In the genomic region with DNA sequence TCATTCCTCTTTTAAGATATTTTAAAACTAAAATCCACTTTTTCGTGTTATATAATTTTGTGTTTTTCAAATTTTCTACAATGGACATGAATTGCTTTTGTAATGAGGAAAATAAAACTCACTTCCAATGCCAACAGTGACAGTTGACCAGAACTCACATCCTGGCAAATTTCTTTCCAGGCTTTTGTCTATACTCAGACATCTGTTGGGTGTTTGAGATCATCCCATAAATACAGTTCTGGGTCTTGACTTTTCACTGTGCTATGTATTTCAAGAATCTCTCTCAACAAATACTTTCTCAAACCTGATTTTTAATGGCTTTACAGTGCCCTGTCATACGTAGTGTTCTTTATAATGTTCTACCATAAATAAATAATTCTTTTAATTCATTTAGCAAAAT, we compare ENCODE assay signal across 2 cellular contexts.
TF ChIP-seq lines count a peak whose summit lies in the region.

No MANE protein-coding gene starts in this region.

TF ChIP-seq in SK-N-SH, 30 proteins besides CTCF, POLR2A, EP300 and RAD21 (continued from another document):
- TF ChIP-seq, protein P1, sequence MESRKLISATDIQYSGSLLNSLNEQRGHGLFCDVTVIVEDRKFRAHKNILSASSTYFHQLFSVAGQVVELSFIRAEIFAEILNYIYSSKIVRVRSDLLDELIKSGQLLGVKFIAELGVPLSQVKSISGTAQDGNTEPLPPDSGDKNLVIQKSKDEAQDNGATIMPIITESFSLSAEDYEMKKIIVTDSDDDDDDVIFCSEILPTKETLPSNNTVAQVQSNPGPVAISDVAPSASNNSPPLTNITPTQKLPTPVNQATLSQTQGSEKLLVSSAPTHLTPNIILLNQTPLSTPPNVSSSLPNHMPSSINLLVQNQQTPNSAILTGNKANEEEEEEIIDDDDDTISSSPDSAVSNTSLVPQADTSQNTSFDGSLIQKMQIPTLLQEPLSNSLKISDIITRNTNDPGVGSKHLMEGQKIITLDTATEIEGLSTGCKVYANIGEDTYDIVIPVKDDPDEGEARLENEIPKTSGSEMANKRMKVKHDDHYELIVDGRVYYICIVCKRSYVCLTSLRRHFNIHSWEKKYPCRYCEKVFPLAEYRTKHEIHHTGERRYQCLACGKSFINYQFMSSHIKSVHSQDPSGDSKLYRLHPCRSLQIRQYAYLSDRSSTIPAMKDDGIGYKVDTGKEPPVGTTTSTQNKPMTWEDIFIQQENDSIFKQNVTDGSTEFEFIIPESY (IDR thresholded peaks at IDR 0.05; ENCODE audit: borderline replicate concordance, low read depth) = no peak
- no peak for TF ChIP-seq TAF1 (IDR thresholded peaks at IDR 0.05; ENCODE audit: borderline replicate concordance, low read depth, low read length)
- no peak for TF ChIP-seq SMC3 (IDR thresholded peaks at IDR 0.05; ENCODE audit: low read depth, low read length)
- TF ChIP-seq FOXM1 (IDR thresholded peaks at IDR 0.05; ENCODE audit: low read depth) = no peak
- TF ChIP-seq, protein P2, sequence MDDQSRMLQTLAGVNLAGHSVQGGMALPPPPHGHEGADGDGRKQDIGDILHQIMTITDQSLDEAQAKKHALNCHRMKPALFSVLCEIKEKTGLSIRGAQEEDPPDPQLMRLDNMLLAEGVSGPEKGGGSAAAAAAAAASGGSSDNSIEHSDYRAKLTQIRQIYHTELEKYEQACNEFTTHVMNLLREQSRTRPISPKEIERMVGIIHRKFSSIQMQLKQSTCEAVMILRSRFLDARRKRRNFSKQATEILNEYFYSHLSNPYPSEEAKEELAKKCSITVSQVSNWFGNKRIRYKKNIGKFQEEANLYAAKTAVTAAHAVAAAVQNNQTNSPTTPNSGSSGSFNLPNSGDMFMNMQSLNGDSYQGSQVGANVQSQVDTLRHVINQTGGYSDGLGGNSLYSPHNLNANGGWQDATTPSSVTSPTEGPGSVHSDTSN (IDR thresholded peaks at IDR 0.05) = no peak
- TF ChIP-seq, protein P3, sequence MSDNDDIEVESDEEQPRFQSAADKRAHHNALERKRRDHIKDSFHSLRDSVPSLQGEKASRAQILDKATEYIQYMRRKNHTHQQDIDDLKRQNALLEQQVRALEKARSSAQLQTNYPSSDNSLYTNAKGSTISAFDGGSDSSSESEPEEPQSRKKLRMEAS (IDR thresholded peaks at IDR 0.05; ENCODE audit: low read depth) = no peak
- no peak for TF ChIP-seq POLR2AphosphoS5 (IDR thresholded peaks at IDR 0.05; ENCODE audit: low read depth, low read length)
- no peak for TF ChIP-seq SIN3A (IDR thresholded peaks at IDR 0.05; ENCODE audit: borderline replicate concordance, low read depth, low read length)
- TF ChIP-seq NRF1 (IDR thresholded peaks at IDR 0.05; ENCODE audit: low read depth, low read length) = no peak
- no peak for TF ChIP-seq GATA2 (CRISPR knock-in tag; IDR thresholded peaks at IDR 0.05)
- TF ChIP-seq, protein P4, sequence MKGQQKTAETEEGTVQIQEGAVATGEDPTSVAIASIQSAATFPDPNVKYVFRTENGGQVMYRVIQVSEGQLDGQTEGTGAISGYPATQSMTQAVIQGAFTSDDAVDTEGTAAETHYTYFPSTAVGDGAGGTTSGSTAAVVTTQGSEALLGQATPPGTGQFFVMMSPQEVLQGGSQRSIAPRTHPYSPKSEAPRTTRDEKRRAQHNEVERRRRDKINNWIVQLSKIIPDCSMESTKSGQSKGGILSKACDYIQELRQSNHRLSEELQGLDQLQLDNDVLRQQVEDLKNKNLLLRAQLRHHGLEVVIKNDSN (IDR thresholded peaks at IDR 0.05; ENCODE audit: borderline replicate concordance, low read depth) = no peak

TF ChIP-seq in SK-N-SH treated with all-trans-retinoic acid at 6 μM for 48 hours, 23 proteins besides CTCF, POLR2A, EP300 and RAD21 (continued from another document):
- TF ChIP-seq, protein P5, sequence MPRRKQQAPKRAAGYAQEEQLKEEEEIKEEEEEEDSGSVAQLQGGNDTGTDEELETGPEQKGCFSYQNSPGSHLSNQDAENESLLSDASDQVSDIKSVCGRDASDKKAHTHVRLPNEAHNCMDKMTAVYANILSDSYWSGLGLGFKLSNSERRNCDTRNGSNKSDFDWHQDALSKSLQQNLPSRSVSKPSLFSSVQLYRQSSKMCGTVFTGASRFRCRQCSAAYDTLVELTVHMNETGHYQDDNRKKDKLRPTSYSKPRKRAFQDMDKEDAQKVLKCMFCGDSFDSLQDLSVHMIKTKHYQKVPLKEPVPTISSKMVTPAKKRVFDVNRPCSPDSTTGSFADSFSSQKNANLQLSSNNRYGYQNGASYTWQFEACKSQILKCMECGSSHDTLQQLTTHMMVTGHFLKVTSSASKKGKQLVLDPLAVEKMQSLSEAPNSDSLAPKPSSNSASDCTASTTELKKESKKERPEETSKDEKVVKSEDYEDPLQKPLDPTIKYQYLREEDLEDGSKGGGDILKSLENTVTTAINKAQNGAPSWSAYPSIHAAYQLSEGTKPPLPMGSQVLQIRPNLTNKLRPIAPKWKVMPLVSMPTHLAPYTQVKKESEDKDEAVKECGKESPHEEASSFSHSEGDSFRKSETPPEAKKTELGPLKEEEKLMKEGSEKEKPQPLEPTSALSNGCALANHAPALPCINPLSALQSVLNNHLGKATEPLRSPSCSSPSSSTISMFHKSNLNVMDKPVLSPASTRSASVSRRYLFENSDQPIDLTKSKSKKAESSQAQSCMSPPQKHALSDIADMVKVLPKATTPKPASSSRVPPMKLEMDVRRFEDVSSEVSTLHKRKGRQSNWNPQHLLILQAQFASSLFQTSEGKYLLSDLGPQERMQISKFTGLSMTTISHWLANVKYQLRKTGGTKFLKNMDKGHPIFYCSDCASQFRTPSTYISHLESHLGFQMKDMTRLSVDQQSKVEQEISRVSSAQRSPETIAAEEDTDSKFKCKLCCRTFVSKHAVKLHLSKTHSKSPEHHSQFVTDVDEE (CRISPR knock-in tag; IDR thresholded peaks at IDR 0.05) = no peak
- TF ChIP-seq CSDC2 (CRISPR knock-in tag; IDR thresholded peaks at IDR 0.05) (no peak), ARNTL (CRISPR knock-in tag; IDR thresholded peaks at IDR 0.05; ENCODE audit: borderline replicate concordance, low read depth) (no peak), ZFP30 (CRISPR knock-in tag; IDR thresholded peaks at IDR 0.05) (no peak), ZFP3 (CRISPR knock-in tag; IDR thresholded peaks at IDR 0.05) (no peak)
